Comparison of ENCODE assay signal across 17 cellular contexts in the genomic region with DNA sequence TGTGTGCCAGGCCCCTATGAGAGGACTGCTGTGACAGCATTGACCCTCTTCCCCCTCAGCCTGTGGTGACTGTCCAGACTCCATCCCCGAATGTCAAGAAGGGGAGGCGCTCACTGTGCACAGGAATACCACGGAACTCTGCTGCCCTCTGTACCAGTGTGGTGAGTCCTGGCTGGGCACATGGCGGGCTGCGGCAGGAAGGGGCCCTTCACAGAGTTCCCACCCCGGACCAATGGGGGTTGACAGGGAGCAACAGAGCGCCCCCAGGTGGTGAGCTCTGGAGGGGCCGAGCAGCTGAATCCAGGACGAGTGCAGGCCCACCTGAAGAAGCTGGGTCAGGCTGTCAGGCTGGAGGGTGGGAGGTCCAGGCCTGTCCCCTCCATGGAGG.
DNase-seq lines count a peak whose midpoint lies in the region; ATAC-seq and TF ChIP-seq lines count a peak whose summit lies in the region.
"Had no signal": no experiment of that assay in that cellular context is flagged by ENCODE, and none has a peak within 500 bp of the region (broad histone marks: within the 10 kb centered on the region; RNA-seq: fewer than 3 reads in every experiment).

No MANE protein-coding gene starts in this region.

- no peak overlapping the region for H3K4me3 ChIP-seq in Karpas-422 (ENCODE audit: low read length)
- no peak overlapping the region for H3K4me3 ChIP-seq in WERI-Rb-1 (ENCODE audit: low read depth, low read length)
- H3K4me3 ChIP-seq in esophagus muscularis mucosa = no peak overlapping the region
- H3K4me3 ChIP-seq in MM.1S (ENCODE audit: low read length) = no peak overlapping the region
- H3K4me3 ChIP-seq: MG63 had no signal

- no CpG with 5 or more reads among the region's 9 CpGs for WGBS in esophagus muscularis mucosa

- no peak overlapping the region for H3K4me2 ChIP-seq in Karpas-422 (ENCODE audit: low read depth, low read length, poor library complexity, severe bottlenecking)
- no peak overlapping the region for H3K4me2 ChIP-seq in MM.1S (ENCODE audit: low read depth, low read length)

- DNase-seq in Karpas-422 (peak; percentile 40), WERI-Rb-1 (no peak), esophagus muscularis mucosa (ENCODE audit: extremely low spot score) (peak; percentile 87), MM.1S (no peak), NCI-H526 treated with DMSO at 0.1 percent for 48 hours (lab: John Stamatoyannopoulos, UW) (no peak), cerebellar nuclear complex (lab: John Stamatoyannopoulos, UW) (no peak)
- no peak for DNase-seq in CD4-positive, alpha-beta T cell
- DNase-seq: Caco-2, DMS153, KG1, MG63, NCI-H1105, NCI-H187, NCI-H345, NCI-H69, T-helper 1 cell had no signal

- no peak overlapping the region for H3K27ac Mint-ChIP-seq in CD4-positive, alpha-beta T cell

- H3K36me3 ChIP-seq in Karpas-422 (ENCODE audit: insufficient read depth, low read length) (no peaks in the 10 kb centered on the region), WERI-Rb-1 (no peaks in the 10 kb centered on the region), esophagus muscularis mucosa (no peaks in the 10 kb centered on the region), MM.1S (replicated peaks; ENCODE audit: insufficient read depth, low read length) (no peaks in the 10 kb centered on the region)
- H3K36me3 ChIP-seq: MG63 had no signal

- no peaks in the 10 kb centered on the region for H3K4me1 Mint-ChIP-seq in CD4-positive, alpha-beta T cell (ENCODE audit: low read depth)

- H3K9me3 ChIP-seq in Karpas-422 (ENCODE audit: low read length) = no peaks in the 10 kb centered on the region
- H3K9me3 ChIP-seq in WERI-Rb-1 (ENCODE audit: severe bottlenecking) = no peaks in the 10 kb centered on the region
- no peaks in the 10 kb centered on the region for H3K9me3 ChIP-seq in esophagus muscularis mucosa
- H3K9me3 ChIP-seq in MM.1S (replicated peaks; ENCODE audit: insufficient read depth, low read length) = no peaks in the 10 kb centered on the region
- H3K9me3 ChIP-seq in CD4-positive, alpha-beta T cell (ENCODE audit: control insufficient read depth, low read length) = no peaks in the 10 kb centered on the region
- H3K9me3 ChIP-seq: Caco-2, MG63 had no signal

- H4K20me1 ChIP-seq in Karpas-422 (ENCODE audit: insufficient read depth, low read depth, low read length) (no peaks in the 10 kb centered on the region), MM.1S (ENCODE audit: insufficient read depth, low read length) (no peaks in the 10 kb centered on the region)

- no peaks in the 10 kb centered on the region for H3F3A ChIP-seq in MM.1S (ENCODE audit: insufficient read depth, low read length)

- H3K4me1 ChIP-seq in Karpas-422 (ENCODE audit: low read length) (no peaks in the 10 kb centered on the region), esophagus muscularis mucosa (no peaks in the 10 kb centered on the region), MM.1S (ENCODE audit: low read length) (no peaks in the 10 kb centered on the region)
- H3K4me1 ChIP-seq: Caco-2 had no signal

- CTCF ChIA-PET in CD4-positive, alpha-beta T cell (lab: Charles Lee) = no interaction called here

- no peaks in the 10 kb centered on the region for H3K27me3 ChIP-seq in Karpas-422 (ENCODE audit: low read length)
- H3K27me3 ChIP-seq in WERI-Rb-1 (ENCODE audit: insufficient read depth, low read depth, severe bottlenecking) = no peaks in the 10 kb centered on the region
- peaks cover 0 to 3% (median 0%) of the 10 kb centered on the region in 4 donors for H3K27me3 ChIP-seq in esophagus muscularis mucosa
- no peaks in the 10 kb centered on the region for H3K27me3 ChIP-seq in MM.1S (replicated peaks; ENCODE audit: insufficient read depth, low read length)
- H3K27me3 ChIP-seq in CD4-positive, alpha-beta T cell (ENCODE audit: control insufficient read depth, insufficient read depth, low read length) = no peaks in the 10 kb centered on the region
- H3K27me3 ChIP-seq: MG63 had no signal

- H3K9ac ChIP-seq in Karpas-422 (ENCODE audit: low read length) (no peak overlapping the region), MM.1S (ENCODE audit: low read length) (no peak overlapping the region)

- H3K79me2 ChIP-seq in Karpas-422 (ENCODE audit: low read length) (no peaks in the 10 kb centered on the region), MM.1S (ENCODE audit: low read length) (no peaks in the 10 kb centered on the region)

- no peak for TF ChIP-seq POLR2A in esophagus muscularis mucosa (IDR thresholded peaks at IDR 0.05; ENCODE audit: low read depth)

- no peaks in the 10 kb centered on the region for H3K9me3 Mint-ChIP-seq in CD4-positive, alpha-beta T cell

- no peak overlapping the region for H3K4me3 Mint-ChIP-seq in CD4-positive, alpha-beta T cell

- intact Hi-C loops in esophagus muscularis mucosa (cut with DNase I) = no loop called here
- intact Hi-C loops in CD4-positive, alpha-beta T cell (cut with DNase I, micrococcal nuclease) = no loop called here

- no peak overlapping the region for H2AFZ ChIP-seq in Karpas-422 (ENCODE audit: low read length)
- no peak overlapping the region for H2AFZ ChIP-seq in MM.1S (ENCODE audit: low read length)

- no peak for TF ChIP-seq EP300 in esophagus muscularis mucosa (IDR thresholded peaks at IDR 0.05)

- TF ChIP-seq CTCF in GM12874 (IDR thresholded peaks at IDR 0.05; ENCODE audit: insufficient read depth, low read depth, low read length) = peak; percentile 14; the same call in 1 of the 2 replicates
- peak; percentile 48 for TF ChIP-seq CTCF in WERI-Rb-1 (IDR thresholded peaks at IDR 0.05; ENCODE audit: low read depth, low read length)
- no peak for TF ChIP-seq CTCF in esophagus muscularis mucosa (IDR thresholded peaks at IDR 0.05)
- no peak for TF ChIP-seq CTCF in MM.1S (IDR thresholded peaks at IDR 0.05; ENCODE audit: low read length)
- TF ChIP-seq CTCF in CD4-positive, alpha-beta T cell (IDR thresholded peaks at IDR 0.05) = no peak

- POLR2A ChIA-PET in CD4-positive, alpha-beta T cell (lab: Charles Lee) = no interaction called here

- no peak overlapping the region for H3K27ac ChIP-seq in Karpas-422 (ENCODE audit: low read length)
- no peak overlapping the region for H3K27ac ChIP-seq in WERI-Rb-1
- H3K27ac ChIP-seq in esophagus muscularis mucosa (replicated peaks in 1 of 4) = no peak overlapping the region
- H3K27ac ChIP-seq in MM.1S (ENCODE audit: low read length) = no peak overlapping the region
- H3K27ac ChIP-seq in CD4-positive, alpha-beta T cell (ENCODE audit: low read depth, low read length) = no peak overlapping the region

- H3K27me3 Mint-ChIP-seq in CD4-positive, alpha-beta T cell = peaks cover 5% of the 10 kb centered on the region

- H3K36me3 Mint-ChIP-seq in CD4-positive, alpha-beta T cell (ENCODE audit: low read depth) = no peaks in the 10 kb centered on the region

- ATAC-seq in CD4-positive, alpha-beta T cell (ENCODE audit: poor library complexity) = no peak

- H3K9me2 ChIP-seq in Karpas-422 (replicated peaks; ENCODE audit: insufficient read depth, low read length) (no peaks in the 10 kb centered on the region), MM.1S (replicated peaks; ENCODE audit: insufficient read depth, low read length) (no peaks in the 10 kb centered on the region)

Comparison
In these comparisons a context has a peak if more than half of its experiments do, and no peak if none do; other contexts are left out.
1. CTCF ChIP-seq: peak in GM12874 (single experiment) and WERI-Rb-1 (single experiment); none in esophagus muscularis mucosa (0 of 3), MM.1S (single experiment) and CD4-positive, alpha-beta T cell (single experiment).
2. DNase-seq: peak in Karpas-422 (single experiment) and esophagus muscularis mucosa (single experiment); none in WERI-Rb-1 (single experiment), MM.1S (single experiment), NCI-H526 treated with DMSO at 0.1 percent for 48 hours (single experiment), CD4-positive, alpha-beta T cell (0 of 10) and cerebellar nuclear complex (0 of 2).